10 cellular contexts compared by ENCODE assay signal in the genomic region with DNA sequence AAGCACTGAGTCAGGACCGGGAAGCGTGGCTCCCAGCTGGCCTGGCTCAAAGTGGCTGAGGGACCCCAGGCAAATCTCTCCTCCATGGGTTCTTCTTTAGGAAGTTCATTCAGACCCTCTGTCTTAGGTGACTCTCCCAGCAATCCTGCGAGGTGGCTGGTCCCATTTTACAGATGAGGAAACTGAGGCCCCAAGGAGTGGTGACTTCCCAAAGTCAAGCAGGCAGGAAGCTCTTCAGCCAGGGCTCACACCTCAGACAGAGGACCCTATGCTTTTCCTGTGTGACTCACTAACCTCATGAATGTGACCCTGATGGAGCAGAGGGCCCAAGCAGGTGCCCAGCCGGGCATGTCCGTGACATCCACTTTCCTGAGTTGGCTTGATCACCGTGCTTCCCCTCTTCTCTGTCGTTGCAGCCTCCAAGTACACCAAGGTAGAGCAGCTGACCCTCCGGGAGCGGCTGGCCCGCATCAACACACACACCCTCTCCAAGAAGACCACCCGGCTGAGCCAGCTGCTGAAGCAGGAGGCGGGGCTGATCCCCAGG. TPM values are rescaled to one million over a fixed set of nuclear protein-coding genes. Genes with fewer than 3 reads are reported as not detected.
DNase-seq lines count a peak whose midpoint lies in the region; ATAC-seq, FAIRE-seq and TF ChIP-seq lines count a peak whose summit lies in the region.
"Had no signal": no experiment of that assay in that cellular context is flagged by ENCODE, and none has a peak within 500 bp of the region (broad histone marks: within the 10 kb centered on the region; RNA-seq: fewer than 3 reads in every experiment).

No MANE protein-coding gene starts in this region.

- H3K4me3 ChIP-seq in HepG2 (replicated peaks in 1 of 3; ENCODE audit: insufficient read depth in 1 of 3, low read depth in 2 of 3, low read length in 3 of 3), result no peak overlapping the region
- H3K4me3 ChIP-seq in right lobe of liver, result no peak overlapping the region
- no peak overlapping the region for H3K4me3 ChIP-seq in vagina
- H3K4me3 ChIP-seq: transverse colon had no signal

- no peak for FAIRE-seq in HepG2 (lab: Jason Lieb, UNC)

- TF ChIP-seq CTCF in HepG2 (CRISPR knock-in tag; IDR thresholded peaks at IDR 0.05), result no peak
- no peak for TF ChIP-seq CTCF in right lobe of liver (IDR thresholded peaks at IDR 0.05)
- TF ChIP-seq CTCF in vagina (IDR thresholded peaks at IDR 0.05), result no peak

- H3K4me1 ChIP-seq in HepG2 (ENCODE audit: insufficient read depth, low read length), result peaks cover 19% of the 10 kb centered on the region
- H3K4me1 ChIP-seq in right lobe of liver, result no peaks in the 10 kb centered on the region
- H3K4me1 ChIP-seq in vagina, result peaks cover 14% of the 10 kb centered on the region

- H3K36me3 ChIP-seq in HepG2 (replicated peaks in 1 of 2; ENCODE audit: control insufficient read depth in 1 of 2, insufficient read depth in 2 of 2, low read length in 2 of 2) (no peaks in the 10 kb centered on the region), right lobe of liver (peaks cover 0 to 3% (median 0%) of the 10 kb centered on the region in 4 donors), vagina (peaks cover 0 to 26% of the 10 kb centered on the region in 2 donors)

- POLR2A ChIA-PET in HepG2 (lab: Yijun Ruan, JAX), result no interaction called here

- no peak for DNase-seq in HepG2 (ENCODE audit: low spot score)
- no peak for DNase-seq in right lobe of liver
- peak; percentile 34 for DNase-seq in M059J (ENCODE audit: low read depth)
- DNase-seq in vagina (ENCODE audit: extremely low spot score in 2 of 2), result no peak
- no peak for DNase-seq in NCI-H1417 (lab: John Stamatoyannopoulos, UW)
- no peak for DNase-seq in NCI-H1105 (lab: John Stamatoyannopoulos, UW)
- DNase-seq: natural killer cell had no signal

- CTCF ChIA-PET in HepG2 (lab: Yijun Ruan, JAX; ENCODE audit: low intra/inter-chr PET ratio, low total read pairs), result no interaction called here

- H2AFZ ChIP-seq in HepG2 (ENCODE audit: low read length), result no peak overlapping the region

- intact Hi-C loops in HepG2 (cut with micrococcal nuclease; ENCODE audit: unreplicated experiment) (loop anchor here (5.0 kb wide), 2 partner anchors 36 to 186 kb away; a partner anchor contains a TSS), right lobe of liver (cut with DNase I) (no loop called here), vagina (cut with DNase I) (no loop called here)

- H3K9ac ChIP-seq in HepG2 (ENCODE audit: insufficient read depth, low read depth, low read length), result no peak overlapping the region

- no peaks in the 10 kb centered on the region for H4K20me1 ChIP-seq in HepG2 (ENCODE audit: insufficient read depth, low read length)

- no peaks in the 10 kb centered on the region for H3K79me2 ChIP-seq in HepG2 (ENCODE audit: insufficient read depth, low read length)

- no peak for TF ChIP-seq POLR2A in HepG2 (IDR thresholded peaks at IDR 0.05; ENCODE audit: insufficient read depth in 1 of 2, low read depth in 2 of 2, low read length in 2 of 2)
- no peak for TF ChIP-seq POLR2A in right lobe of liver (IDR thresholded peaks at IDR 0.05)
- no peak for TF ChIP-seq POLR2A in vagina (IDR thresholded peaks at IDR 0.05)

- H3K27me3 ChIP-seq in HepG2 (ENCODE audit: control insufficient read depth in 1 of 2, insufficient read depth in 2 of 2, low read length in 2 of 2) (peaks cover 0 to 3% of the 10 kb centered on the region in 2 experiments; a peak in 1 of 5 replicates), right lobe of liver (no peaks in the 10 kb centered on the region), vagina (no peaks in the 10 kb centered on the region)
- H3K27me3 ChIP-seq: transverse colon had no signal

- in situ Hi-C loops in HepG2 (cut with HindIII; ENCODE audit: extremely low pct_ligation_motif_present, low pct_unique_long_range_greater_than_20kb), result no loop called here

- H3K27ac ChIP-seq in HepG2 (ENCODE audit: extremely low read length, insufficient read depth, low read length) (no peak overlapping the region), right lobe of liver (no peak overlapping the region), vagina (peak overlapping the region; percentile 62)

- TF ChIP-seq RAD21 in HepG2 (CRISPR knock-in tag; IDR thresholded peaks at IDR 0.05), result no peak

- BruUV-seq in HepG2 (replicated peaks; lab: Mats Ljungman, UMichigan), result no TSS peak

- no peak overlapping the region for H3K4me2 ChIP-seq in HepG2 (ENCODE audit: low read depth, low read length)

- ATAC-seq in HepG2, result no peak
- ATAC-seq in right lobe of liver, result no peak
- ATAC-seq in esophagus mucosa, result peak; percentile 2
- no peak for ATAC-seq in HG02642 (IDR thresholded peaks at IDR 0.05; ENCODE audit: poor library complexity, unreplicated experiment)

- WGBS in HepG2 (ENCODE audit: low lambda C conversion rate), result 56% methylated on average over 8 of the region's 12 CpGs
- WGBS in right lobe of liver (ENCODE audit: insufficient coverage, low coverage, low lambda C conversion rate, missing lambda C conversion rate), result 100% methylated on average over 2 of the region's 12 CpGs

- TF ChIP-seq EP300 in HepG2 (IDR thresholded peaks at IDR 0.05; ENCODE audit: low read depth in 2 of 2, low read length in 2 of 2), result no peak
- TF ChIP-seq EP300 in HepG2 (CRISPR knock-in tag; IDR thresholded peaks at IDR 0.05; ENCODE audit: borderline replicate concordance), result no peak

- H3K9me3 ChIP-seq in HepG2 (ENCODE audit: low read length), result no peaks in the 10 kb centered on the region
- H3K9me3 ChIP-seq in right lobe of liver, result no peaks in the 10 kb centered on the region
- H3K9me3 ChIP-seq in vagina, result no peaks in the 10 kb centered on the region
- H3K9me3 ChIP-seq: transverse colon had no signal

TF ChIP-seq in HepG2, 621 proteins besides CTCF, POLR2A, EP300 and RAD21 (continues in another document):
- TF ChIP-seq JUNB (CRISPR knock-in tag; IDR thresholded peaks at IDR 0.05; ENCODE audit: borderline replicate concordance) (no peak), ZFP36L1 (CRISPR knock-in tag; IDR thresholded peaks at IDR 0.05) (no peak), ZNF234 (CRISPR knock-in tag; conservative IDR thresholded peaks at IDR 0.05) (no peak), ZNF431 (CRISPR knock-in tag; IDR thresholded peaks at IDR 0.05; ENCODE audit: borderline replicate concordance, low read depth) (no peak), ELF4 (CRISPR knock-in tag; IDR thresholded peaks at IDR 0.05; ENCODE audit: borderline replicate concordance) (no peak), KDM3A (CRISPR knock-in tag; IDR thresholded peaks at IDR 0.05; ENCODE audit: low read depth) (no peak), ZNF44 (CRISPR knock-in tag; IDR thresholded peaks at IDR 0.05) (no peak)

RNA-seq across cellular contexts. Expression of a gene that starts 36.5 kb away (rescaled TPM):
- 0.27 TPM in 1 of 2 replicates, not detected in the other for total RNA-seq in HepG2 (2016; rRNA removed; fragmentation: Illumina TruSeq; extraction: Trizol)
- not detected in 2 replicates for total RNA-seq in HepG2 (2016; cell fraction: cytosol; rRNA removed; fragmentation: Illumina TruSeq; extraction: Trizol; ENCODE audit: low read depth)
- total RNA-seq in HepG2 (2016; cell fraction: insoluble cytoplasmic fraction; rRNA removed; fragmentation: Illumina TruSeq; extraction: Trizol), result 0.11 TPM in 1 of 2 replicates, not detected in the other
- not detected in 2 replicates for total RNA-seq in HepG2 (2016; cell fraction: membrane; rRNA removed; fragmentation: Illumina TruSeq; extraction: Trizol)
- not detected in 2 replicates for total RNA-seq in HepG2 (2016; cell fraction: nucleus; rRNA removed; fragmentation: Illumina TruSeq; extraction: Trizol)
- polyA plus RNA-seq in HepG2 (2011; rRNA removed), result 0.18 and 0.39 TPM in 2 replicates
- polyA plus RNA-seq in HepG2 (2011; cell fraction: cytosol; rRNA removed), result 0.05 and 0.23 TPM in 2 replicates
- polyA plus RNA-seq in HepG2 (2011; cell fraction: nucleus; rRNA removed), result 0.18 and 0.38 TPM in 2 replicates
- 0.21 and 0.28 TPM in 2 replicates for polyA plus RNA-seq in HepG2 (2012)
- polyA plus RNA-seq in HepG2 (2016; cell fraction: cytosol; fragmentation: Illumina TruSeq; extraction: Trizol; ENCODE audit: low read depth), result not detected in 2 replicates
- not detected in 2 replicates for polyA plus RNA-seq in HepG2 (2016; cell fraction: insoluble cytoplasmic fraction; fragmentation: Illumina TruSeq; extraction: Trizol; ENCODE audit: low read depth)
- polyA plus RNA-seq in HepG2 (2016; cell fraction: membrane; fragmentation: Illumina TruSeq; extraction: Trizol; ENCODE audit: low read depth), result not detected in 2 replicates
- polyA plus RNA-seq in HepG2 (2016; cell fraction: nucleus; fragmentation: Illumina TruSeq; extraction: Trizol; ENCODE audit: insufficient read depth, low read depth), result 0.48 TPM in 1 of 2 replicates, not detected in the other
- 0.51 and 1.4 TPM in 2 replicates for polyA minus RNA-seq in HepG2 (2011; rRNA and poly(A)+ RNA removed; ENCODE audit: low replicate concordance)
- polyA minus RNA-seq in HepG2 (2011; cell fraction: cytosol; rRNA and poly(A)+ RNA removed), result not detected in 2 replicates
- 0.13 and 0.87 TPM in 2 replicates for polyA minus RNA-seq in HepG2 (2011; cell fraction: nucleus; rRNA and poly(A)+ RNA removed)
- total RNA-seq in right lobe of liver, result 1 to 10 TPM; 1.6 to 7.3 (median 2.1) TPM
- 0.15 and 0.20 TPM in 2 replicates for total RNA-seq in M059J (2014; rRNA removed; shearing (Covaris generic))
- 23.6 TPM for total RNA-seq in esophagus mucosa
- 17.7 TPM for total RNA-seq in vagina
